1 cellular context compared by ENCODE assay signal in genomic region chr22:37527081-37527752, GRCh38.
TF ChIP-seq lines count a peak whose summit lies in the region.

No MANE protein-coding gene starts in this region.

TF ChIP-seq in K562, 482 proteins besides CTCF, POLR2A, EP300 and RAD21:
- TF ChIP-seq ZNF121 (CRISPR knock-in tag; conservative IDR thresholded peaks at IDR 0.05), result peak; percentile 36
